23 cellular contexts compared by ENCODE assay signal in the genomic region with DNA sequence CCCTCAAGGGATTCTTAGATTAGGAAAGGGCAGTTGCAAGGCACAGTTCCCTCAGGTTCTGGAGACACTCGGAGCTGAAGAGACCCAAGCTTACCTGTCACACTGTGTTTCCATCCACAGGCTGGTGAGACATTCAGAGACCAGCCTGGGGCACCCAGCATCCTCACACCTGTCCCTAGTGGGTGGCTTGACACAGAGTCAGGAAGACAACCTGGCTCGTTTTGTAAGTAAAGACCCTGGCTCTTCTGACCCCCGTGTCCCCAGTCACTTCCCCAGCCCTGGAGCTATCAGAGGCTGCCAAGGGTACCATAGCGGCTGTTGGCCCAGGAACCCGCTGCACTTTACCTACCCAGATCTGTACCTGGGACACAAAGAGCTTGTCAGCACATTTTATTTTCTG.
"Had no signal": no experiment of that assay in that cellular context is flagged by ENCODE, and none has a peak within 500 bp of the region (broad histone marks: within the 10 kb centered on the region; RNA-seq: fewer than 3 reads in every experiment).

No MANE protein-coding gene starts in this region.

- ATAC-seq: activated T-helper 17 cell treated with anti-CD3 and anti-CD28 coated beads, Interleukin-2, amount 50 U/mL, for 72 hours; gastroesophageal sphincter; lower lobe of right lung; stimulated activated naive CD8-positive, alpha-beta T cell treated with anti-CD3 and anti-CD28 coated beads, Interleukin-15, Interleukin-2, amounts not matched to agents 100 U/mL and 50 U/mL, for 24 hours had no signal

- H3K4me2 ChIP-seq: neural progenitor cell had no signal

- H3K9me3 Mint-ChIP-seq: activated B cell treated with CpG ODN at 0.5 μM for 24 hours; activated naive CD8-positive, alpha-beta T cell treated with anti-CD3 and anti-CD28 coated beads for 36 hours; activated T-cell treated with anti-CD3 and anti-CD28 coated beads, Interleukin-2, amount 50 U/mL, for 24 hours; activated T-helper 17 cell treated with anti-CD3 and anti-CD28 coated beads, Interleukin-2, amount 50 U/mL, for 72 hours; central memory CD8-positive, alpha-beta T cell; neural progenitor cell had no signal

- H2AFZ ChIP-seq: neural progenitor cell had no signal

- H3K4me1 Mint-ChIP-seq: activated B cell treated with CpG ODN at 0.5 μM for 24 hours; activated naive CD8-positive, alpha-beta T cell treated with anti-CD3 and anti-CD28 coated beads for 36 hours; activated T-helper 17 cell treated with anti-CD3 and anti-CD28 coated beads, Interleukin-2, amount 50 U/mL, for 72 hours; central memory CD8-positive, alpha-beta T cell; naive B cell had no signal

- H3K27me3 ChIP-seq: neural progenitor cell had no signal

- H3K27ac ChIP-seq: epithelial cell of prostate, gastroesophageal sphincter, lower lobe of right lung, neural progenitor cell, tibial artery had no signal

- H3K36me3 Mint-ChIP-seq: activated naive CD8-positive, alpha-beta T cell treated with anti-CD3 and anti-CD28 coated beads for 36 hours; naive B cell; neural progenitor cell had no signal

- DNase-seq: activated B cell treated with CpG ODN at 0.5 μM for 24 hours; activated CD4-positive, alpha-beta T cell treated with anti-CD3 and anti-CD28 coated beads for 4 hours; activated CD4-positive, alpha-beta T cell treated with anti-CD3 and anti-CD28 coated beads, Interleukin-2, amount 50 U/mL, for 48 hours; activated naive CD8-positive, alpha-beta T cell treated with anti-CD3 and anti-CD28 coated beads for 36 hours; activated T-cell treated with anti-CD3 and anti-CD28 coated beads, Interleukin-2, amount 50 U/mL, for 24 hours; cortex of kidney; lower lobe of right lung; mesendoderm; naive B cell; retina; stimulated activated CD4-positive, alpha-beta T cell treated with anti-CD3 and anti-CD28 coated beads, Interleukin-4, amount 100 ng/mL, for 24 hours; stimulated activated naive CD8-positive, alpha-beta T cell treated with anti-CD3 and anti-CD28 coated beads, Interleukin-15, Interleukin-2, amounts not matched to agents 100 U/mL and 50 U/mL, for 24 hours; substantia nigra; T1000 had no signal

- H3K9me3 ChIP-seq: lower lobe of right lung had no signal

- H3K4me3 Mint-ChIP-seq: activated B cell treated with CpG ODN at 0.5 μM for 24 hours; activated naive CD8-positive, alpha-beta T cell treated with anti-CD3 and anti-CD28 coated beads for 36 hours; activated T-cell treated with anti-CD3 and anti-CD28 coated beads, Interleukin-2, amount 50 U/mL, for 24 hours; activated T-helper 17 cell treated with anti-CD3 and anti-CD28 coated beads, Interleukin-2, amount 50 U/mL, for 72 hours; central memory CD8-positive, alpha-beta T cell; naive B cell; neural progenitor cell had no signal

- FAIRE-seq: astrocyte, islet of Langerhans had no signal

- H3K27ac Mint-ChIP-seq: activated B cell treated with CpG ODN at 0.5 μM for 24 hours; activated naive CD8-positive, alpha-beta T cell treated with anti-CD3 and anti-CD28 coated beads for 36 hours; activated T-cell treated with anti-CD3 and anti-CD28 coated beads, Interleukin-2, amount 50 U/mL, for 24 hours; activated T-helper 17 cell treated with anti-CD3 and anti-CD28 coated beads, Interleukin-2, amount 50 U/mL, for 72 hours; naive B cell; neural progenitor cell; progenitor cell of endocrine pancreas had no signal

- H3K9ac ChIP-seq: neural progenitor cell had no signal

- H3K36me3 ChIP-seq: gastroesophageal sphincter, lower lobe of right lung, neural progenitor cell, tibial artery had no signal

- H3K27me3 Mint-ChIP-seq: activated B cell treated with CpG ODN at 0.5 μM for 24 hours had no signal

- H3K4me1 ChIP-seq: gastroesophageal sphincter, lower lobe of right lung, neural progenitor cell, tibial artery had no signal

- H3K4me3 ChIP-seq: gastroesophageal sphincter, lower lobe of right lung, neural progenitor cell, tibial artery had no signal
